1 cellular context compared by ENCODE assay signal in genomic region chr1:1235016-1235744, GRCh38.
TF ChIP-seq lines count a peak whose summit lies in the region.

No MANE protein-coding gene starts in this region.

TF ChIP-seq in GM23338, 12 proteins besides CTCF, POLR2A, EP300 and RAD21:
- TF ChIP-seq POLR2AphosphoS5 (IDR thresholded peaks at IDR 0.05; ENCODE audit: low read depth): no peak
